ENCODE assay signal across 8 cellular contexts in the genomic region with DNA sequence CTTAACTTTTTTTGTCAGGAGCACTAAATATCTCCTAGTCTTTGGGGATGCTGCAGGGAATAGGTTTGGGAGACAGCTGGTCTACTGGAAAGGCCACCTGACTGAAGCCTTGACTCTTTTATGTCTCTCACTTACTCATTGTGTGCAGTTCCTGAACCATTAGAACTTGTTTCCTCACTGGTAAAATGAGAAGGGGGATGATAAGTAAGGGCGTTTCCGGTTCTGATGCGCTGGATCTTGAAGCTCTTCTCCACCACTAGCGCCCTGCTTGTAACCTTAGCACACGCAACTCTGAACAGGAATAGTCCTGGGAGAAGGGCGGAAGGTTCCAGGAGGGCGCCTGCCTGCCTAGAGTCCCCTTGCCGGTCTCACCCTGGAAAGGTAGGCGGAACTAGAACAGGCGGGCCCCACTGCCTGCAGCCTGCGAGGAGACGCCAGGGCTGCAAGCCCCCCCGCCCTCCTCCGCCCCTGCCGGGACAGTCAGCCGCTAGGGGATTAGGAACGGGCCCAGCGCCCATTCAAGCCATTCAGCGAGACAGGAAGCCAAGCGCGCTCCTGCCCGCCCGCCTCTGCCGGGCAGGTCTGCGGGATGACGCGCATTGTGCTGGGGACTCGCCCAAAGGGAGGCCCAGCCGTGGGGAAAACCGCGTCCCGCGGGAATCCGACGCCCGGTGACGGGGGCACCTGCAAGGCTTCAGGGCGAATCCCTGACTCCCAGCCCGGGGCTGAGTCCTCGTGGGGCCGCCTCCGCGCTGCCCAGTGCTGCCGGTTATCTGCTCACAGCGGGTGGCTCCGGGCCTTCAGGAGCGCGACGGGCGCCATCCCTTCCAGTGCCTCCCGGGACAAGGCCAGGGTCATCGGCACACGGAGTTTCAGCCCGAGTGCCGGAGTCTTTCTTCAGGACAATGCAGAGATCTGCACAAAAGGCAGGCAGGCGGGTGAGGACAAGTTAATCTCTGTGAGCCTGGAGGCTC. TPM values are rescaled to one million over a fixed set of nuclear protein-coding genes. Genes with fewer than 3 reads are reported as not detected.
DNase-seq lines count a peak whose midpoint lies in the region; ATAC-seq lines count a peak whose summit lies in the region.

No MANE protein-coding gene starts in this region.

- no peaks in the 10 kb centered on the region for H3K9me3 ChIP-seq in right cardiac atrium (ENCODE audit: control insufficient read depth, low read length)

- H3K4me3 Mint-ChIP-seq in activated naive CD8-positive, alpha-beta T cell treated with anti-CD3 and anti-CD28 coated beads, Interleukin-2, amount 10 ng/mL, durations not matched to agents 7 days and 5 days = peak overlapping the region; percentile 65

- no peak overlapping the region for H3K27ac ChIP-seq in right cardiac atrium (ENCODE audit: low read length)

- DNase-seq in NCI-H82 treated with DMSO at 0.1 percent for 48 hours (lab: John Stamatoyannopoulos, UW; ENCODE audit: unreplicated experiment) = peak; percentile 1
- DNase-seq in activated naive CD8-positive, alpha-beta T cell treated with anti-CD3 and anti-CD28 coated beads, Interleukin-2, amount 10 ng/mL, durations not matched to agents 7 days and 5 days = peak; percentile 59
- peak; percentile 77 to 87 (median 84) for DNase-seq in right cardiac atrium
- peak; percentile 89 for DNase-seq in retina
- no peak for DNase-seq in COLO829 (ENCODE audit: low spot score)

- 3% methylated on average over 56 of the region's 56 CpGs for WGBS in right cardiac atrium

- H3K4me1 Mint-ChIP-seq in activated naive CD8-positive, alpha-beta T cell treated with anti-CD3 and anti-CD28 coated beads, Interleukin-2, amount 10 ng/mL, durations not matched to agents 7 days and 5 days = peaks cover 6% of the 10 kb centered on the region

- H3K27me3 Mint-ChIP-seq in activated naive CD8-positive, alpha-beta T cell treated with anti-CD3 and anti-CD28 coated beads, Interleukin-2, amount 10 ng/mL, durations not matched to agents 7 days and 5 days = peaks cover 56% of the 10 kb centered on the region

- H3K9me3 Mint-ChIP-seq in activated naive CD8-positive, alpha-beta T cell treated with anti-CD3 and anti-CD28 coated beads, Interleukin-2, amount 10 ng/mL, durations not matched to agents 7 days and 5 days = no peaks in the 10 kb centered on the region

- ATAC-seq in GM18868 (IDR thresholded peaks at IDR 0.05; ENCODE audit: unreplicated experiment) = peak; percentile 72
- peak; percentile 74 for ATAC-seq in activated naive CD8-positive, alpha-beta T cell treated with anti-CD3 and anti-CD28 coated beads, Interleukin-2, amount 10 ng/mL, durations not matched to agents 7 days and 5 days (ENCODE audit: low read depth)
- peak; percentile 84 to 95 for ATAC-seq in right cardiac atrium
- ATAC-seq in HG03520 (IDR thresholded peaks at IDR 0.05; ENCODE audit: unreplicated experiment) = no peak
- no peak for ATAC-seq in GM21390 (IDR thresholded peaks at IDR 0.05; ENCODE audit: unreplicated experiment)

- POLR2A ChIA-PET in activated naive CD8-positive, alpha-beta T cell treated with anti-CD3 and anti-CD28 coated beads, Interleukin-2, amount 10 ng/mL, durations not matched to agents 7 days and 5 days (lab: Charles Lee) = no interaction called here

- intact Hi-C loops in right cardiac atrium (cut with DNase I) = no loop called here

- H3K4me3 ChIP-seq in right cardiac atrium (ENCODE audit: low read length) = peak overlapping the region; percentile 27

- H3K4me1 ChIP-seq in right cardiac atrium (ENCODE audit: control insufficient read depth, insufficient read depth, low read length) = no peaks in the 10 kb centered on the region

- no peak overlapping the region for H3K27ac Mint-ChIP-seq in activated naive CD8-positive, alpha-beta T cell treated with anti-CD3 and anti-CD28 coated beads, Interleukin-2, amount 10 ng/mL, durations not matched to agents 7 days and 5 days

- H3K27me3 ChIP-seq in right cardiac atrium (ENCODE audit: control insufficient read depth, insufficient read depth) = no peaks in the 10 kb centered on the region

- H3K36me3 Mint-ChIP-seq in activated naive CD8-positive, alpha-beta T cell treated with anti-CD3 and anti-CD28 coated beads, Interleukin-2, amount 10 ng/mL, durations not matched to agents 7 days and 5 days = no peaks in the 10 kb centered on the region

RNA-seq across cellular contexts. Expression of a gene that starts 44.0 kb away (rescaled TPM):
- 10 to 100 TPM; 15.4 to 18.6 TPM for total RNA-seq in activated naive CD8-positive, alpha-beta T cell treated with anti-CD3 and anti-CD28 coated beads, Interleukin-2, amount 10 ng/mL, durations not matched to agents 7 days and 5 days
- 10 to 100 TPM in 2 of 4 donors, 1 to 10 TPM in 2; 7.1 to 10.7 (median 10.3) TPM for total RNA-seq in right cardiac atrium
- polyA plus RNA-seq in right cardiac atrium = 9.8 TPM

Comparison
In these comparisons a context has a peak if more than half of its experiments do, and no peak if none do; other contexts are left out.
1. ATAC-seq: peak in GM18868 (single experiment), activated naive CD8-positive, alpha-beta T cell treated with anti-CD3 and anti-CD28 coated beads, Interleukin-2, amount 10 ng/mL, durations not matched to agents 7 days and 5 days (single experiment) and right cardiac atrium (2 of 2); none in HG03520 (single experiment) and GM21390 (single experiment).